ENCODE assay signal across 1 cellular context in genomic region chr6:27260339-27260738, GRCh38.
TF ChIP-seq lines count a peak whose summit lies in the region.

No MANE protein-coding gene starts in this region.

TF ChIP-seq in H1, 55 proteins besides CTCF, POLR2A, EP300 and RAD21:
- TF ChIP-seq ATF2 (IDR thresholded peaks at IDR 0.05; ENCODE audit: low read length) = 0 out of 2 replicates have a peak, but pooled peaks have one; percentile 4
- TF ChIP-seq ASH2L (IDR thresholded peaks at IDR 0.05; ENCODE audit: low read length) = peak; percentile 12
- TF ChIP-seq CTBP2 (IDR thresholded peaks at IDR 0.05; ENCODE audit: borderline replicate concordance, insufficient read depth, insufficient read length, low read length) = no peak
- peak; percentile 64 for TF ChIP-seq KDM4A (IDR thresholded peaks at IDR 0.05; ENCODE audit: low read depth, low read length, severe bottlenecking)
- TF ChIP-seq TAF1 (IDR thresholded peaks at IDR 0.05; ENCODE audit: low read depth, low read length) = peak; percentile 26; the same call in 1 of the 2 replicates
